ENCODE assay signal across 10 cellular contexts in genomic region chr5:1345876-1346626, GRCh38. TPM values are rescaled to one million over a fixed set of nuclear protein-coding genes. Genes with fewer than 3 reads are reported as not detected.
DNase-seq lines count a peak whose midpoint lies in the region; ATAC-seq, FAIRE-seq and TF ChIP-seq lines count a peak whose summit lies in the region.
"Had no signal": no experiment of that assay in that cellular context is flagged by ENCODE, and none has a peak within 500 bp of the region (broad histone marks: within the 10 kb centered on the region; RNA-seq: fewer than 3 reads in every experiment).

No MANE protein-coding gene starts in this region.

- peaks cover 21% of the 10 kb centered on the region for H3K4me1 Mint-ChIP-seq in T-helper 1 cell treated with Interleukin-12 subunit alpha and Interleukin-12 subunit beta and Interleukin-4 antibody, amounts not matched to agents 30 μg/mL and 1 μg/mL, for 36 hours (ENCODE audit: low read depth)
- peaks cover 27% of the 10 kb centered on the region for H3K4me1 Mint-ChIP-seq in activated naive CD8-positive, alpha-beta T cell (ENCODE audit: low read depth)

- peak overlapping the region; percentile 77 for H3K4me3 Mint-ChIP-seq in T-helper 1 cell treated with Interleukin-12 subunit alpha and Interleukin-12 subunit beta and Interleukin-4 antibody, amounts not matched to agents 30 μg/mL and 1 μg/mL, for 36 hours
- H3K4me3 Mint-ChIP-seq in activated naive CD8-positive, alpha-beta T cell = peak overlapping the region; percentile 83

- peak overlapping the region in 1 of 2 donors; percentile 97 for H3K9ac ChIP-seq in kidney (ENCODE audit: low read length in 2 of 2)

- H3K36me3 ChIP-seq in kidney (ENCODE audit: control insufficient read depth in 1 of 2, insufficient read depth in 2 of 2, low read length in 2 of 2) (peaks cover 7 to 14% of the 10 kb centered on the region in 2 donors), suprapubic skin (peaks cover 15% of the 10 kb centered on the region)

- TF ChIP-seq CTCF in kidney (IDR thresholded peaks at IDR 0.05; ENCODE audit: borderline replicate concordance, extremely low read depth, insufficient read depth) = no peak
- no peak for TF ChIP-seq CTCF in suprapubic skin (IDR thresholded peaks at IDR 0.05)

- no peak for TF ChIP-seq EP300 in suprapubic skin (IDR thresholded peaks at IDR 0.05)

- peaks cover 3% of the 10 kb centered on the region for H3K27me3 Mint-ChIP-seq in T-helper 1 cell treated with Interleukin-12 subunit alpha and Interleukin-12 subunit beta and Interleukin-4 antibody, amounts not matched to agents 30 μg/mL and 1 μg/mL, for 36 hours (ENCODE audit: low read depth)
- H3K27me3 Mint-ChIP-seq in activated naive CD8-positive, alpha-beta T cell = no peaks in the 10 kb centered on the region

- peaks cover 17% of the 10 kb centered on the region for H3K36me3 Mint-ChIP-seq in T-helper 1 cell treated with Interleukin-12 subunit alpha and Interleukin-12 subunit beta and Interleukin-4 antibody, amounts not matched to agents 30 μg/mL and 1 μg/mL, for 36 hours (ENCODE audit: low read depth)
- H3K36me3 Mint-ChIP-seq in activated naive CD8-positive, alpha-beta T cell = peaks cover 8% of the 10 kb centered on the region

- H3K4me3 ChIP-seq in kidney (ENCODE audit: low read length in 2 of 2) = peak overlapping the region; percentile 71 to 97
- peak overlapping the region; percentile 95 for H3K4me3 ChIP-seq in suprapubic skin

- 77% methylated on average over 21 of the region's 27 CpGs for WGBS in suprapubic skin

- H3K9me3 ChIP-seq in kidney (ENCODE audit: control insufficient read depth in 1 of 2, low read length in 2 of 2) (no peaks in the 10 kb centered on the region), suprapubic skin (no peaks in the 10 kb centered on the region)

- TF ChIP-seq POLR2A in suprapubic skin (IDR thresholded peaks at IDR 0.05) = no peak

- H3K4me1 ChIP-seq in kidney (ENCODE audit: control insufficient read depth in 1 of 2, insufficient read depth in 1 of 2, low read depth in 1 of 2, low read length in 2 of 2) (peaks cover 8 to 19% of the 10 kb centered on the region in 2 donors), suprapubic skin (peaks cover 23% of the 10 kb centered on the region)

- H3K27ac Mint-ChIP-seq in T-helper 1 cell treated with Interleukin-12 subunit alpha and Interleukin-12 subunit beta and Interleukin-4 antibody, amounts not matched to agents 30 μg/mL and 1 μg/mL, for 36 hours = peak overlapping the region; percentile 74
- H3K27ac Mint-ChIP-seq in activated naive CD8-positive, alpha-beta T cell = peak overlapping the region; percentile 75

- no peaks in the 10 kb centered on the region for H3K9me3 Mint-ChIP-seq in T-helper 1 cell treated with Interleukin-12 subunit alpha and Interleukin-12 subunit beta and Interleukin-4 antibody, amounts not matched to agents 30 μg/mL and 1 μg/mL, for 36 hours
- no peaks in the 10 kb centered on the region for H3K9me3 Mint-ChIP-seq in activated naive CD8-positive, alpha-beta T cell (ENCODE audit: low read depth)

- intact Hi-C loops in kidney (cut with DNase I) = no loop called here

- no peak overlapping the region for H3K27ac ChIP-seq in kidney (ENCODE audit: low read depth in 2 of 2, low read length in 2 of 2)
- H3K27ac ChIP-seq in suprapubic skin = no peak overlapping the region

- no peak for FAIRE-seq in kidney (lab: Jason Lieb, UNC)
- FAIRE-seq: A204.1 had no signal

- no peaks in the 10 kb centered on the region for H3K27me3 ChIP-seq in suprapubic skin

- DNase-seq in T-helper 1 cell (no peak), kidney (peak; percentile 60), suprapubic skin (ENCODE audit: low spot score in 2 of 2) (no peak), NCI-H526 treated with DMSO at 0.1 percent for 48 hours (lab: John Stamatoyannopoulos, UW) (no peak)
- DNase-seq: SW 1271 had no signal

- ATAC-seq in GM18867 (IDR thresholded peaks at IDR 0.05; ENCODE audit: unreplicated experiment) (no peak), HG03354 (IDR thresholded peaks at IDR 0.05; ENCODE audit: poor library complexity, severe bottlenecking, unreplicated experiment) (no peak)

RNA-seq across cellular contexts. Expression of gene CLPTM1L, which starts 1.2 kb away (rescaled TPM):
- total RNA-seq in kidney = 96.6 TPM
- polyA plus RNA-seq in kidney (ENCODE audit: insufficient read depth, low read depth, low replicate concordance) = 135 TPM
- total RNA-seq in suprapubic skin = 100 to 1,000 TPM in 1 of 4 donors, 10 to 100 TPM in 3; 62.6 to 132 (median 93.5) TPM

RNA-seq across cellular contexts. Expression of gene TERT, which starts 51.2 kb away (rescaled TPM):
- total RNA-seq in kidney (0.91 TPM), suprapubic skin (not detected)
- not detected for polyA plus RNA-seq in kidney (ENCODE audit: insufficient read depth, low read depth, low replicate concordance)
